Comparison of ENCODE assay signal across 27 cellular contexts in the genomic region with DNA sequence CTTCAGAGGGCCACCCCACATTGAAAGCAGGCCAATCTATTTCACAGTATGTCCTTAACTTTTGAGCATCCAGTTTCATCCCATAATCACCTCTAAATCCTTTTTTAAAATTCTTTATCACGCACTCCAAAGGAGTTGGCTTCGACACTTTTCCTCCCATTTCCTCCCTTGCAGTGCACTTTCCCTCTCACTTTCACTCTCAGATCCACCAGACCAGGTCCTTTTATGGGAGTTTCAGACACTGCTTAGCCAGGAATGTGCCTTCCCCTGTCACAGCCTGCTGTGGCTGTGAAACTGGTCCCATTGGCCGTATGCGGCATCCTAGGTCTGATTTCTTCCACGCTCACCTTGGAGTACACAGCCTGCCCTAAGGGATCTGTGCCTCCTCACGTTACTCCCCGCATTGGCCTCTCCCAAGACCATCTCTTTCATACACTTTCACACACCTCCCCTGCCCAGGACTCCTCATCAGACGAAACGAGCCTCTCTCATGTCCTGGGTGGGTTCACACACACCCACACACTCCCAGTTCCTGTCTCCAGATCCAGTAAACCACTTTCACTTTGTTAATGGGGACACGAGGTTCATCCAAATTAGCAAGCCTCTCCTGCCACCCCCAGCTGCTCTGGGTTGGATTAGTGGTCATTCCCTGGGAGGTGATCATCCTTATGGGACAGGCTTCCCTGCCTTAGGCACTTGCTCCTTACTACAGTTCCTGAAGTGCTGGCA. TPM values are rescaled to one million over a fixed set of nuclear protein-coding genes. Genes with fewer than 3 reads are reported as not detected.
DNase-seq lines count a peak whose midpoint lies in the region; ATAC-seq, FAIRE-seq and TF ChIP-seq lines count a peak whose summit lies in the region.
"Had no signal": no experiment of that assay in that cellular context is flagged by ENCODE, and none has a peak within 500 bp of the region (broad histone marks: within the 10 kb centered on the region; RNA-seq: fewer than 3 reads in every experiment).

No MANE protein-coding gene starts in this region.

- H3K23ac ChIP-seq in IMR-90 (ENCODE audit: low read depth, low read length), result no peak overlapping the region
- H3K23ac ChIP-seq in mesendoderm (ENCODE audit: low read length), result no peak overlapping the region

- no peak overlapping the region for H2BK120ac ChIP-seq in IMR-90 (ENCODE audit: low read depth, low read length)
- no peak overlapping the region for H2BK120ac ChIP-seq in mesendoderm (ENCODE audit: low read depth, low read length)

- no peak overlapping the region; the same call in 1 of the 2 replicates for H2AFZ ChIP-seq in DND-41 (ENCODE audit: low read depth, low read length)
- H2AFZ ChIP-seq in IMR-90 (replicated peaks; ENCODE audit: low read length, poor library complexity), result peak overlapping the region; percentile 37
- peak overlapping the region; percentile 55; the same call in 1 of the 2 replicates for H2AFZ ChIP-seq in K562 (ENCODE audit: low read depth, low read length)
- H2AFZ ChIP-seq: neural progenitor cell had no signal

- POLR2A ChIA-PET in IMR-90 (lab: Charles Lee; ENCODE audit: unreplicated experiment) (no interaction called here), K562 (lab: Yijun Ruan, JAX) (interaction anchor here (0.6 kb wide), 1 partner anchor 278 kb away, joined by 3 read pairs; no protein-coding TSS in a partner anchor), GM10248 (lab: Yijun Ruan, JAX) (no interaction called here)

- H3K9me3 ChIP-seq in DND-41 (ENCODE audit: insufficient read depth, low read length, severe bottlenecking), result no peaks in the 10 kb centered on the region
- no peaks in the 10 kb centered on the region for H3K9me3 ChIP-seq in IMR-90 (ENCODE audit: control insufficient read depth, insufficient read depth, low read length)
- no peaks in the 10 kb centered on the region for H3K9me3 ChIP-seq in K562 (replicated peaks; ENCODE audit: control insufficient read depth, insufficient read depth, low read depth, low read length)
- H3K9me3 ChIP-seq: prostate gland, suprapubic skin had no signal

- TF ChIP-seq CTCF in DND-41 (IDR thresholded peaks at IDR 0.05; ENCODE audit: borderline replicate concordance, extremely low read depth, low read length, poor library complexity, severe bottlenecking) (no peak), IMR-90 (conservative IDR thresholded peaks at IDR 0.05; ENCODE audit: low read depth, low read length) (no peak), K562 (IDR thresholded peaks at IDR 0.05 in 2 of 3, conservative IDR thresholded peaks at IDR 0.05 in 1 of 3; ENCODE audit: insufficient read depth in 2 of 3, low read depth in 1 of 3, low read length in 3 of 3) (no peak), GM10248 (IDR thresholded peaks at IDR 0.05; ENCODE audit: control extremely low read depth, extremely low read depth, low read depth, missing control alignments) (no peak)

- no peaks in the 10 kb centered on the region for H3K79me1 ChIP-seq in IMR-90 (ENCODE audit: low read depth in 1 of 2, low read length in 2 of 2)
- H3K79me1 ChIP-seq in mesendoderm (ENCODE audit: low read length), result no peaks in the 10 kb centered on the region

- H3K9me1 ChIP-seq in IMR-90 (ENCODE audit: insufficient read depth, low read length) (no peaks in the 10 kb centered on the region), K562 (ENCODE audit: control insufficient read depth, insufficient read depth, low read length) (no peaks in the 10 kb centered on the region)

- H3K4me2 ChIP-seq in DND-41 (ENCODE audit: insufficient read depth, low read length), result peak overlapping the region; percentile 41; the same call in 1 of the 2 replicates
- H3K4me2 ChIP-seq in IMR-90 (ENCODE audit: low read depth, low read length), result no peak overlapping the region; the same call in 1 of the 2 replicates
- peak overlapping the region; percentile 21; the same call in 1 of the 2 replicates for H3K4me2 ChIP-seq in K562 (ENCODE audit: insufficient read depth, low read length)
- H3K4me2 ChIP-seq in mesendoderm (ENCODE audit: low read length), result no peak overlapping the region
- H3K4me2 ChIP-seq: neural progenitor cell had no signal

- no peak overlapping the region for H4K91ac ChIP-seq in IMR-90 (ENCODE audit: insufficient read depth, low read depth, low read length)

- no peak overlapping the region for H2BK20ac ChIP-seq in IMR-90 (ENCODE audit: low read depth, low read length)

- H4K8ac ChIP-seq in IMR-90 (ENCODE audit: low read depth in 2 of 2, low read length in 2 of 2) (no peak overlapping the region), mesendoderm (ENCODE audit: low read depth, low read length) (no peak overlapping the region)

- dilution Hi-C loops in IMR-90 (cut with HindIII; ENCODE audit: low sequenced_read_pairs, unreplicated experiment), result no loop called here

- H4K20me1 ChIP-seq in DND-41 (ENCODE audit: insufficient read depth, low read length) (no peaks in the 10 kb centered on the region), IMR-90 (ENCODE audit: insufficient read depth, low read length) (no peaks in the 10 kb centered on the region), K562 (replicated peaks; ENCODE audit: control insufficient read depth, insufficient read depth, low read length) (no peaks in the 10 kb centered on the region)

- H3K56ac ChIP-seq in IMR-90 (ENCODE audit: extremely low read depth, insufficient read depth, low read length), result no peak overlapping the region
- no peak overlapping the region for H3K56ac ChIP-seq in mesendoderm (ENCODE audit: low read length)

- H3K4me1 ChIP-seq in DND-41 (ENCODE audit: insufficient read depth, low read length) (no peaks in the 10 kb centered on the region), IMR-90 (ENCODE audit: control insufficient read depth, insufficient read depth, low read length) (no peaks in the 10 kb centered on the region), K562 (replicated peaks in 1 of 2; ENCODE audit: control insufficient read depth in 2 of 2, insufficient read depth in 2 of 2, low read length in 2 of 2) (no peaks in the 10 kb centered on the region; a peak in 1 of 5 replicates), mesendoderm (ENCODE audit: control insufficient read depth, low read depth, low read length) (no peaks in the 10 kb centered on the region)
- H3K4me1 ChIP-seq: neural progenitor cell, prostate gland, suprapubic skin had no signal

- no TSS peak for BruUV-seq in IMR-90 (replicated peaks; lab: Mats Ljungman, UMichigan)
- no TSS peak for BruUV-seq in K562 (replicated peaks; lab: Mats Ljungman, UMichigan)

- no peak for TF ChIP-seq POLR2A in IMR-90 (IDR thresholded peaks at IDR 0.05; ENCODE audit: low read depth, low read length)
- no peak for TF ChIP-seq POLR2A in K562 (conservative IDR thresholded peaks at IDR 0.05)

- in situ Hi-C loops in IMR-90 (cut with MboI; ENCODE audit: low sequenced_read_pairs) (no loop called here), K562 (cut with MboI) (loop anchor here (5.0 kb wide), 1 partner anchor 60 kb away; no protein-coding TSS in a partner anchor)

- no peak overlapping the region for H2AK5ac ChIP-seq in IMR-90 (ENCODE audit: low read depth, low read length)
- no peak overlapping the region for H2AK5ac ChIP-seq in mesendoderm (ENCODE audit: low read length)

- ATAC-seq in DND-41 (ENCODE audit: insufficient read depth, low read depth), result no peak
- ATAC-seq in IMR-90 (ENCODE audit: low read depth), result no peak
- ATAC-seq in K562, result no peak
- ATAC-seq in GM18858 (IDR thresholded peaks at IDR 0.05; ENCODE audit: unreplicated experiment), result no peak
- ATAC-seq: stimulated activated effector memory CD8-positive, alpha-beta T cell treated with anti-CD3 and anti-CD28 coated beads, Interleukin-12 subunit alpha, Interleukin-12 subunit beta, amount 100 ng/mL, for 72 hours had no signal

- H3K4me3 ChIP-seq in DND-41 (ENCODE audit: low read depth in 1 of 2, low read length in 2 of 2), result no peak overlapping the region
- H3K4me3 ChIP-seq in IMR-90 (ENCODE audit: insufficient read depth, low read depth, low read length), result no peak overlapping the region
- no peak overlapping the region for H3K4me3 ChIP-seq in K562
- no peak overlapping the region for H3K4me3 ChIP-seq in mesendoderm (ENCODE audit: low read length)
- H3K4me3 ChIP-seq: neural progenitor cell, prostate gland, suprapubic skin had no signal

- H3K9ac ChIP-seq in DND-41 (ENCODE audit: low read depth, low read length) (no peak overlapping the region), IMR-90 (ENCODE audit: low read depth, low read length) (no peak overlapping the region), K562 (ENCODE audit: insufficient read depth in 1 of 2, low read depth in 2 of 2, low read length in 2 of 2) (peak overlapping the region in 1 of 2 experiments; percentile 45; a peak in 1 of 4 replicates), mesendoderm (ENCODE audit: low read length) (no peak overlapping the region)
- H3K9ac ChIP-seq: neural progenitor cell had no signal

- 74% methylated on average over 5 of the region's 10 CpGs; no CpG with 5 or more reads in 1 of the 2 experiments for WGBS in IMR-90 (ENCODE audit: extremely low coverage in 2 of 2, insufficient read length in 1 of 2), 2 experiments
- WGBS in K562 (ENCODE audit: insufficient coverage, low coverage, missing lambda C conversion rate), result 44% methylated on average over 9 of the region's 10 CpGs
- no CpG with 5 or more reads among the region's 10 CpGs for WGBS in mesendoderm (ENCODE audit: extremely low coverage, insufficient coverage, low lambda C conversion rate)

- no peak for DNase-seq in DND-41
- DNase-seq in IMR-90, result no peak
- DNase-seq in K562 (ENCODE audit: extremely low read depth in 1 of 4, low spot score in 3 of 4), result no peak
- peak; percentile 33 for DNase-seq in mesendoderm
- DNase-seq in GM10248 (ENCODE audit: extremely low spot score), result no peak
- DNase-seq in NK-92 (lab: John Stamatoyannopoulos, UW; ENCODE audit: unreplicated experiment), result no peak
- DNase-seq: activated naive CD4-positive, alpha-beta T cell treated with anti-CD3 and anti-CD28 coated beads, Interleukin-2, amount 10 ng/mL, durations not matched to agents 7 days and 5 days; activated T-cell treated with anti-CD3 and anti-CD28 coated beads, Interleukin-2, amount 50 U/mL, for 48 hours; aorta; caudate nucleus; CD4-positive, alpha-beta T cell; foreskin fibroblast; immature natural killer cell; NCI-H2107; stimulated activated CD4-positive, alpha-beta T cell treated with anti-CD3 and anti-CD28 coated beads, Interleukin-1b, Interleukin-23, amount 100 ng/mL, for 48 hours had no signal

- FAIRE-seq in K562 (lab: Jason Lieb, UNC), result no peak
- FAIRE-seq: GM12892, GM19239, H1, urothelium cell line had no signal

- H3K14ac ChIP-seq in IMR-90 (replicated peaks; ENCODE audit: low read depth, low read length), result no peak overlapping the region

- no peak overlapping the region for H3K27ac ChIP-seq in DND-41 (ENCODE audit: low read length)
- no peak overlapping the region for H3K27ac ChIP-seq in IMR-90 (ENCODE audit: insufficient read depth, low read length)
- H3K27ac ChIP-seq in K562 (ENCODE audit: extremely low read depth, low read depth, low read length), result no peak overlapping the region
- no peak overlapping the region for H3K27ac ChIP-seq in mesendoderm (ENCODE audit: low read depth, low read length)
- H3K27ac ChIP-seq: neural progenitor cell, prostate gland, suprapubic skin had no signal

- no peak for TF ChIP-seq RAD21 in IMR-90 (IDR thresholded peaks at IDR 0.05; ENCODE audit: low read length)
- no peak for TF ChIP-seq RAD21 in K562 (CRISPR knock-in tag; conservative IDR thresholded peaks at IDR 0.05 in 1 of 2, IDR thresholded peaks at IDR 0.05 in 1 of 2)

- H2BK5ac ChIP-seq in IMR-90 (ENCODE audit: low read depth, low read length, poor library complexity, severe bottlenecking) (no peak overlapping the region), mesendoderm (ENCODE audit: low read length) (no peak overlapping the region)

- intact Hi-C loops in IMR-90 (cut with micrococcal nuclease), result no loop called here
- intact Hi-C loops in K562 (cut with micrococcal nuclease), result no loop called here

- no peak for TF ChIP-seq EP300 in K562 (IDR thresholded peaks at IDR 0.05; ENCODE audit: low read length)

- no peak overlapping the region for H3K18ac ChIP-seq in IMR-90 (ENCODE audit: low read depth, low read length)
- H3K18ac ChIP-seq in mesendoderm (ENCODE audit: low read length), result no peak overlapping the region

- CTCF ChIA-PET in IMR-90 (lab: Yijun Ruan, JAX) (no interaction called here), K562 (lab: Yijun Ruan, JAX; ENCODE audit: low intra/inter-chr PET ratio) (no interaction called here), GM10248 (lab: Yijun Ruan, JAX) (no interaction called here)

- H4K5ac ChIP-seq in IMR-90 (ENCODE audit: low read depth, low read length) (no peak overlapping the region), mesendoderm (ENCODE audit: low read length) (no peak overlapping the region)

- H3K27me3 ChIP-seq in DND-41 (ENCODE audit: insufficient read depth, low read length, poor library complexity) (no peaks in the 10 kb centered on the region), IMR-90 (ENCODE audit: control insufficient read depth, insufficient read depth, low read length) (peaks cover 2% of the 10 kb centered on the region), K562 (ENCODE audit: control insufficient read depth in 2 of 2, insufficient read depth in 2 of 2, low read length in 2 of 2) (no peaks in the 10 kb centered on the region), mesendoderm (ENCODE audit: insufficient read depth, low read length, poor library complexity) (no peaks in the 10 kb centered on the region)
- H3K27me3 ChIP-seq: neural progenitor cell, suprapubic skin had no signal

- no peaks in the 10 kb centered on the region for H3K79me2 ChIP-seq in DND-41 (ENCODE audit: insufficient read depth, low read length)
- H3K79me2 ChIP-seq in K562 (ENCODE audit: control insufficient read depth, insufficient read depth, low read length), result no peaks in the 10 kb centered on the region
- no peaks in the 10 kb centered on the region for H3K79me2 ChIP-seq in mesendoderm (ENCODE audit: control insufficient read depth, insufficient read depth, low read length)

- H2BK15ac ChIP-seq in IMR-90 (ENCODE audit: low read depth, low read length) (no peak overlapping the region), mesendoderm (replicated peaks; ENCODE audit: low read depth) (no peak overlapping the region)

- H3K36me3 ChIP-seq in DND-41 (ENCODE audit: insufficient read depth, low read length) (no peaks in the 10 kb centered on the region), IMR-90 (ENCODE audit: control insufficient read depth, insufficient read depth, low read length) (no peaks in the 10 kb centered on the region), K562 (ENCODE audit: control insufficient read depth, insufficient read depth, low read length) (no peaks in the 10 kb centered on the region), mesendoderm (ENCODE audit: control insufficient read depth, insufficient read depth, low read length) (no peaks in the 10 kb centered on the region)
- H3K36me3 ChIP-seq: neural progenitor cell, prostate gland, suprapubic skin had no signal

- no peak overlapping the region for H3K4ac ChIP-seq in IMR-90 (ENCODE audit: low read depth, low read length)
- no peak overlapping the region for H3K4ac ChIP-seq in mesendoderm (ENCODE audit: low read depth, low read length)

- H2AK9ac ChIP-seq in IMR-90 (replicated peaks; ENCODE audit: low read depth, low read length, poor library complexity), result no peak overlapping the region

RNA-seq across cellular contexts. Expression of gene RHOXF2B, which starts 10.0 kb away (rescaled TPM):
- not detected in 2 replicates for total RNA-seq in IMR-90 (2012; rRNA removed)
- polyA plus RNA-seq in IMR-90 (2012; rRNA removed), result not detected in 2 replicates
- polyA plus RNA-seq in IMR-90 (2012; cell fraction: cytosol; rRNA removed), result not detected in 2 replicates
- not detected in 2 replicates for polyA plus RNA-seq in IMR-90 (2012; cell fraction: nucleus; rRNA removed; ENCODE audit: low replicate concordance)
- 0.30 and 0.32 TPM in 2 replicates for total RNA-seq in K562 (2011; cell fraction: chromatin; rRNA removed; ENCODE audit: low replicate concordance)
- 0.13 and 0.17 TPM in 2 replicates for total RNA-seq in K562 (2011; cell fraction: nucleolus; rRNA removed)
- 0.15 and 0.69 TPM in 2 replicates for total RNA-seq in K562 (2011; cell fraction: nucleoplasm; rRNA removed)
- total RNA-seq in K562 (2014; rRNA removed), result 2.2 and 3.7 TPM in 2 replicates
- total RNA-seq in K562 (2014; rRNA removed; fragmentation: Illumina TruSeq; extraction: Trizol), result 1.4 and 2.4 TPM in 2 replicates
- total RNA-seq in K562 (2015; rRNA removed; fragmentation: Illumina TruSeq; extraction: Trizol), result 3.2 and 3.8 TPM in 2 replicates
- 1.9 and 4.7 TPM in 2 replicates for total RNA-seq in K562 (2021)
- polyA plus RNA-seq in K562 (2011; rRNA removed), result 2.6 and 17.5 TPM in 2 replicates
- polyA plus RNA-seq in K562 (2011; cell fraction: cytosol; rRNA removed), result 6.6 and 36.3 TPM in 2 replicates
- 1.0 and 8.0 TPM in 2 replicates for polyA plus RNA-seq in K562 (2011; cell fraction: nucleus; rRNA removed)
- 5.2 and 9.1 TPM in 2 replicates for polyA plus RNA-seq in K562 (2012)
- 2.2 and 4.0 TPM in 2 replicates for polyA plus RNA-seq in K562 (2014; fragmentation: Illumina TruSeq; extraction: Trizol)
- 1 to 10 TPM in 1 of 2 experiments, under 1 TPM in 1; 0.79 to 2.3 TPM for polyA plus RNA-seq in K562 (2014; fragmentation: Nextera tagmentation; extraction: Ambion mirVana)
- 3.5 and 4.3 TPM in 2 replicates for polyA plus RNA-seq in K562 (2014; rRNA removed)
- 4.9 and 23.4 TPM in 2 replicates for polyA minus RNA-seq in K562 (2011; rRNA and poly(A)+ RNA removed)
- polyA minus RNA-seq in K562 (2011; cell fraction: cytosol; rRNA and poly(A)+ RNA removed), result 1.6 and 13.6 TPM in 2 replicates
- 0.40 and 3.4 TPM in 2 replicates for polyA minus RNA-seq in K562 (2011; cell fraction: nucleus; rRNA and poly(A)+ RNA removed)
- not detected for polyA plus RNA-seq in mesendoderm (2013, experiment 1 of 2)
- 0.01 TPM for polyA plus RNA-seq in mesendoderm (2013, experiment 2 of 2)
- total RNA-seq: aorta; CD4-positive, alpha-beta T cell; H1; liver; NCI-H460; skeletal muscle tissue; suprapubic skin had no signal
- polyA plus RNA-seq: aorta, H1, immature natural killer cell had no signal

RNA-seq across cellular contexts. Expression of gene RHOXF1, which starts 28.3 kb away (rescaled TPM):
- total RNA-seq in IMR-90 (2012; rRNA removed) (not detected in 2 replicates), K562 (2014; rRNA removed) (not detected in 2 replicates), K562 (2014; rRNA removed; fragmentation: Illumina TruSeq; extraction: Trizol) (not detected in 2 replicates), K562 (2015; rRNA removed; fragmentation: Illumina TruSeq; extraction: Trizol) (not detected in 2 replicates), K562 (2021) (not detected in 2 replicates)
- polyA plus RNA-seq in IMR-90 (2012; rRNA removed) (not detected in 2 replicates), K562 (2011; rRNA removed) (not detected in 2 replicates), K562 (2014; fragmentation: Illumina TruSeq; extraction: Trizol) (not detected in 2 replicates), K562 (2014; fragmentation: Nextera tagmentation; extraction: Ambion mirVana) (not detected), K562 (2014; rRNA removed) (0.17 TPM in 1 of 2 replicates, not detected in the other)
- polyA plus RNA-seq in IMR-90 (2012; cell fraction: cytosol; rRNA removed), result not detected in 2 replicates
- 0.10 TPM in 1 of 2 replicates, not detected in the other for polyA plus RNA-seq in IMR-90 (2012; cell fraction: nucleus; rRNA removed; ENCODE audit: low replicate concordance)
- total RNA-seq in K562 (2011; cell fraction: chromatin; rRNA removed; ENCODE audit: low replicate concordance), result not detected in 2 replicates
- total RNA-seq in K562 (2011; cell fraction: nucleolus; rRNA removed), result not detected in 2 replicates
- total RNA-seq in K562 (2011; cell fraction: nucleoplasm; rRNA removed), result not detected in 2 replicates
- polyA plus RNA-seq in K562 (2011; cell fraction: cytosol; rRNA removed), result not detected in 2 replicates
- 0.21 TPM in 1 of 2 replicates, not detected in the other for polyA plus RNA-seq in K562 (2011; cell fraction: nucleus; rRNA removed)
- polyA plus RNA-seq in K562 (2012), result 0.14 TPM in 1 of 2 replicates, not detected in the other
- not detected in 2 replicates for polyA minus RNA-seq in K562 (2011; rRNA and poly(A)+ RNA removed)
- polyA minus RNA-seq in K562 (2011; cell fraction: cytosol; rRNA and poly(A)+ RNA removed), result not detected in 2 replicates
- not detected in 2 replicates for polyA minus RNA-seq in K562 (2011; cell fraction: nucleus; rRNA and poly(A)+ RNA removed)
- 0.08 TPM for polyA plus RNA-seq in mesendoderm (2013, experiment 1 of 2)
- 0.07 TPM for polyA plus RNA-seq in mesendoderm (2013, experiment 2 of 2)
- total RNA-seq: H1, liver, NCI-H460, skeletal muscle tissue had no signal
- polyA plus RNA-seq: H1, immature natural killer cell, liver had no signal

Comparison
In these comparisons a context has a peak if more than half of its experiments do, and no peak if none do; other contexts are left out.
1. H3K4me2 ChIP-seq: peak in DND-41 (single experiment) and K562 (single experiment); none in IMR-90 (single experiment) and mesendoderm (single experiment).